Comparison of ENCODE assay signal across 20 cellular contexts in the genomic region with DNA sequence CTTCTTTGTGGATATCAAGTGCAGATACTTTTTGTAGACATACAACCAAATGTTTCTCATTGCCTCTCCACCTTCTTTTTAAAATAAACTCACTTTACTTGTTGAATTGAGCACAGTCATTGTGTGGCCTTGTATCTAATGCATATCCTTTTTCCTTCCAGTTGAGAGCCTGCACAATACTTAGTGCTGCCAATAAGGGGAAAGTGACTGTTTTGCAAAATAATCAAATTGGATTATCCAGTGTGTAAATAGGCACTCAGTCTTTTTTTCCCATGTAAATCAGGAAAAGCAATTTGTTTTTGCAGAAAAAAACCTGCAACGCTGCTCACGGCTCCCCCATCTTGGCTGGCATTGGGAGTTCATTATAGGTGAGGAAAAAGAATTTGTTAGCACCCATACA.
DNase-seq lines count a peak whose midpoint lies in the region; ATAC-seq, FAIRE-seq and TF ChIP-seq lines count a peak whose summit lies in the region.
"Had no signal": no experiment of that assay in that cellular context is flagged by ENCODE, and none has a peak within 500 bp of the region (broad histone marks: within the 10 kb centered on the region; RNA-seq: fewer than 3 reads in every experiment).

No MANE protein-coding gene starts in this region.

- H3K27me3 Mint-ChIP-seq in GM23338 (ENCODE audit: insufficient read depth, low read depth, poor library complexity) (no peaks in the 10 kb centered on the region), endodermal cell (ENCODE audit: insufficient read depth) (no peaks in the 10 kb centered on the region), MCF 10A (ENCODE audit: insufficient read depth, unreplicated experiment) (no peaks in the 10 kb centered on the region)

- no peaks in the 10 kb centered on the region for H3K9me2 ChIP-seq in GM23338 (ENCODE audit: insufficient read depth)
- H3K9me2 ChIP-seq: SK-N-SH had no signal

- DNase-seq in A549 (ENCODE audit: low read depth in 1 of 2, low spot score in 1 of 2) (no peak), GM23338 (ENCODE audit: low spot score) (no peak), NCI-H526 treated with DMSO at 0.1 percent for 48 hours (lab: John Stamatoyannopoulos, UW) (peak; percentile 35), endodermal cell (no peak), NCI-H1930 (lab: John Stamatoyannopoulos, UW) (no peak), MCF 10A (ENCODE audit: unreplicated experiment) (no peak)
- no peak for DNase-seq in activated CD4-positive, alpha-beta T cell treated with anti-CD3 and anti-CD28 coated beads for 48 hours
- DNase-seq in stimulated activated CD4-positive, alpha-beta T cell treated with anti-CD3 and anti-CD28 coated beads, Interleukin-1b, Interleukin-23, amount 100 ng/mL, for 48 hours = no peak
- DNase-seq: HFFc6, IMR-90, Kasumi-1, NCI-H187, NCI-H2171 treated with DMSO at 0.1 percent for 48 hours, NCI-H446 treated with DMSO at 0.1 percent for 48 hours, NCI-H774, Right ventricle myocardium superior, SK-N-SH had no signal

- H3K4me3 ChIP-seq in A549 = no peak overlapping the region
- H3K4me3 ChIP-seq in GM23338 = no peak overlapping the region
- no peak overlapping the region for H3K4me3 ChIP-seq in endodermal cell (ENCODE audit: low read length)

- H3K9me3 Mint-ChIP-seq in GM23338 (no peaks in the 10 kb centered on the region), endodermal cell (no peaks in the 10 kb centered on the region), MCF 10A (ENCODE audit: unreplicated experiment) (no peaks in the 10 kb centered on the region)
- H3K9me3 Mint-ChIP-seq: HFFc6 had no signal

- BruUV-seq in MCF 10A (replicated peaks; lab: Mats Ljungman, UMichigan) = no TSS peak

- peak; percentile 23 for FAIRE-seq in A549 (lab: Jason Lieb, UNC)
- FAIRE-seq: GM12892, RCC 7860 had no signal

- H3F3A ChIP-seq in GM23338 (replicated peaks; ENCODE audit: low read depth) = no peaks in the 10 kb centered on the region

- H3K27me3 ChIP-seq in GM23338 (ENCODE audit: insufficient read depth) (no peaks in the 10 kb centered on the region), endodermal cell (ENCODE audit: control insufficient read depth, insufficient read depth, low read length, poor library complexity, severe bottlenecking) (no peaks in the 10 kb centered on the region)

- H3K36me3 Mint-ChIP-seq in GM23338 (ENCODE audit: low read depth) (no peaks in the 10 kb centered on the region), endodermal cell (ENCODE audit: low read depth) (no peaks in the 10 kb centered on the region), MCF 10A (ENCODE audit: insufficient read depth, unreplicated experiment) (no peaks in the 10 kb centered on the region)

- H3K4me1 ChIP-seq in A549 (peaks cover 18% of the 10 kb centered on the region; the same call in 1 of the 3 replicates), GM23338 (ENCODE audit: insufficient read depth) (peaks cover 83% of the 10 kb centered on the region), endodermal cell (ENCODE audit: control insufficient read depth, insufficient read depth, low read length) (peaks cover 26% of the 10 kb centered on the region)

- no peak overlapping the region for H3K4me3 Mint-ChIP-seq in GM23338
- H3K4me3 Mint-ChIP-seq in endodermal cell = no peak overlapping the region
- H3K4me3 Mint-ChIP-seq in MCF 10A (ENCODE audit: unreplicated experiment) = no peak overlapping the region
- H3K4me3 Mint-ChIP-seq: HFFc6 had no signal

- H3K4me1 Mint-ChIP-seq in GM23338 (peaks cover 79% of the 10 kb centered on the region), endodermal cell (peaks cover 82% of the 10 kb centered on the region), MCF 10A (ENCODE audit: insufficient read depth, unreplicated experiment) (no peaks in the 10 kb centered on the region)

- no peak for TF ChIP-seq EP300 in A549 (IDR thresholded peaks at IDR 0.05)

- TF ChIP-seq CTCF in A549 (IDR thresholded peaks at IDR 0.05) = no peak
- no peak for TF ChIP-seq CTCF in GM23338 (conservative IDR thresholded peaks at IDR 0.05; ENCODE audit: low read depth in 2 of 2)
- TF ChIP-seq CTCF in endodermal cell (conservative IDR thresholded peaks at IDR 0.05) = no peak
- TF ChIP-seq CTCF in MCF 10A (IDR thresholded peaks at IDR 0.05; ENCODE audit: unreplicated experiment) = no peak

- no peak for TF ChIP-seq RAD21 in A549 (conservative IDR thresholded peaks at IDR 0.05 in 1 of 2, IDR thresholded peaks at IDR 0.05 in 1 of 2)

- no peaks in the 10 kb centered on the region for H4K20me1 ChIP-seq in GM23338 (replicated peaks; ENCODE audit: insufficient read depth)

- CTCF ChIA-PET in A549 (lab: Yijun Ruan, JAX) = no interaction called here
- CTCF ChIA-PET in MCF 10A (lab: Yijun Ruan, JAX) = no interaction called here

- H3K27ac ChIP-seq in A549 (no peak overlapping the region), GM23338 (ENCODE audit: low read depth) (no peak overlapping the region), endodermal cell (ENCODE audit: low read depth, low read length) (peak overlapping the region; percentile 74)
- H3K27ac ChIP-seq: C4-2B had no signal

- H3K9me3 ChIP-seq in A549 (no peaks in the 10 kb centered on the region), endodermal cell (ENCODE audit: control insufficient read depth, low read length) (no peaks in the 10 kb centered on the region)
- H3K9me3 ChIP-seq: SK-N-SH had no signal

- POLR2A ChIA-PET in A549 (lab: Yijun Ruan, JAX) (no interaction called here), MCF 10A (lab: Yijun Ruan, JAX) (no interaction called here)

- no peak overlapping the region; the same call in 1 of the 2 replicates for H2AFZ ChIP-seq in GM23338

- 49% methylated on average over 2 of the region's 2 CpGs for WGBS in A549 (ENCODE audit: missing lambda C conversion rate)
- WGBS in endodermal cell (ENCODE audit: insufficient coverage in 1 of 2, insufficient read length in 1 of 2), 2 experiments = 83 to 93% methylated on average over 2 of the region's 2 CpGs

- H3K4me2 ChIP-seq in A549 (no peak overlapping the region), GM23338 (peak overlapping the region; percentile 3; the same call in 1 of the 2 replicates)
- H3K4me2 ChIP-seq: SK-N-SH had no signal

- intact Hi-C loops in MCF 10A (cut with micrococcal nuclease) = no loop called here

- H3K9ac ChIP-seq in endodermal cell (ENCODE audit: extremely low read depth, low read length, poor library complexity, severe bottlenecking) = no peak overlapping the region
- H3K9ac ChIP-seq: SK-N-SH had no signal

- TF ChIP-seq POLR2A in A549 (IDR thresholded peaks at IDR 0.05; ENCODE audit: low read length) = no peak

- H3K36me3 ChIP-seq in GM23338 (ENCODE audit: insufficient read depth) = no peaks in the 10 kb centered on the region
- no peaks in the 10 kb centered on the region for H3K36me3 ChIP-seq in endodermal cell (ENCODE audit: control insufficient read depth, insufficient read depth, low read length)

- H3K27ac Mint-ChIP-seq in GM23338 = peak overlapping the region; percentile 39; the same call in 1 of the 2 replicates
- peak overlapping the region; percentile 71 for H3K27ac Mint-ChIP-seq in endodermal cell
- H3K27ac Mint-ChIP-seq in MCF 10A (ENCODE audit: low read depth, unreplicated experiment) = no peak overlapping the region
- H3K27ac Mint-ChIP-seq: HFFc6 had no signal

- no peak for ATAC-seq in A549
- no peak for ATAC-seq in GM23338

- H3K79me2 ChIP-seq in GM23338 (replicated peaks; ENCODE audit: insufficient read depth) = no peaks in the 10 kb centered on the region

TF ChIP-seq in A549, 52 proteins besides CTCF, POLR2A, EP300 and RAD21:
- TF ChIP-seq PHF8 (IDR thresholded peaks at IDR 0.05; ENCODE audit: borderline replicate concordance, low read depth) (no peak), FOSB (CRISPR knock-in tag; IDR thresholded peaks at IDR 0.05) (no peak)
TF ChIP-seq in A549: peak in this region for 0.

TF ChIP-seq in GM23338, 12 proteins besides CTCF, POLR2A, EP300 and RAD21 (continues in another document):
- no peak for TF ChIP-seq STAT1 (IDR thresholded peaks at IDR 0.05; ENCODE audit: unreplicated experiment)
